Comparison of ENCODE assay signal across 1 cellular context in genomic region chr16:21301168-21301894, GRCh38.
TF ChIP-seq lines count a peak whose summit lies in the region.

No MANE protein-coding gene starts in this region.

TF ChIP-seq in HepG2, 621 proteins besides CTCF, POLR2A, EP300 and RAD21 (continued from another document and continues in another):
- TF ChIP-seq, protein P1, sequence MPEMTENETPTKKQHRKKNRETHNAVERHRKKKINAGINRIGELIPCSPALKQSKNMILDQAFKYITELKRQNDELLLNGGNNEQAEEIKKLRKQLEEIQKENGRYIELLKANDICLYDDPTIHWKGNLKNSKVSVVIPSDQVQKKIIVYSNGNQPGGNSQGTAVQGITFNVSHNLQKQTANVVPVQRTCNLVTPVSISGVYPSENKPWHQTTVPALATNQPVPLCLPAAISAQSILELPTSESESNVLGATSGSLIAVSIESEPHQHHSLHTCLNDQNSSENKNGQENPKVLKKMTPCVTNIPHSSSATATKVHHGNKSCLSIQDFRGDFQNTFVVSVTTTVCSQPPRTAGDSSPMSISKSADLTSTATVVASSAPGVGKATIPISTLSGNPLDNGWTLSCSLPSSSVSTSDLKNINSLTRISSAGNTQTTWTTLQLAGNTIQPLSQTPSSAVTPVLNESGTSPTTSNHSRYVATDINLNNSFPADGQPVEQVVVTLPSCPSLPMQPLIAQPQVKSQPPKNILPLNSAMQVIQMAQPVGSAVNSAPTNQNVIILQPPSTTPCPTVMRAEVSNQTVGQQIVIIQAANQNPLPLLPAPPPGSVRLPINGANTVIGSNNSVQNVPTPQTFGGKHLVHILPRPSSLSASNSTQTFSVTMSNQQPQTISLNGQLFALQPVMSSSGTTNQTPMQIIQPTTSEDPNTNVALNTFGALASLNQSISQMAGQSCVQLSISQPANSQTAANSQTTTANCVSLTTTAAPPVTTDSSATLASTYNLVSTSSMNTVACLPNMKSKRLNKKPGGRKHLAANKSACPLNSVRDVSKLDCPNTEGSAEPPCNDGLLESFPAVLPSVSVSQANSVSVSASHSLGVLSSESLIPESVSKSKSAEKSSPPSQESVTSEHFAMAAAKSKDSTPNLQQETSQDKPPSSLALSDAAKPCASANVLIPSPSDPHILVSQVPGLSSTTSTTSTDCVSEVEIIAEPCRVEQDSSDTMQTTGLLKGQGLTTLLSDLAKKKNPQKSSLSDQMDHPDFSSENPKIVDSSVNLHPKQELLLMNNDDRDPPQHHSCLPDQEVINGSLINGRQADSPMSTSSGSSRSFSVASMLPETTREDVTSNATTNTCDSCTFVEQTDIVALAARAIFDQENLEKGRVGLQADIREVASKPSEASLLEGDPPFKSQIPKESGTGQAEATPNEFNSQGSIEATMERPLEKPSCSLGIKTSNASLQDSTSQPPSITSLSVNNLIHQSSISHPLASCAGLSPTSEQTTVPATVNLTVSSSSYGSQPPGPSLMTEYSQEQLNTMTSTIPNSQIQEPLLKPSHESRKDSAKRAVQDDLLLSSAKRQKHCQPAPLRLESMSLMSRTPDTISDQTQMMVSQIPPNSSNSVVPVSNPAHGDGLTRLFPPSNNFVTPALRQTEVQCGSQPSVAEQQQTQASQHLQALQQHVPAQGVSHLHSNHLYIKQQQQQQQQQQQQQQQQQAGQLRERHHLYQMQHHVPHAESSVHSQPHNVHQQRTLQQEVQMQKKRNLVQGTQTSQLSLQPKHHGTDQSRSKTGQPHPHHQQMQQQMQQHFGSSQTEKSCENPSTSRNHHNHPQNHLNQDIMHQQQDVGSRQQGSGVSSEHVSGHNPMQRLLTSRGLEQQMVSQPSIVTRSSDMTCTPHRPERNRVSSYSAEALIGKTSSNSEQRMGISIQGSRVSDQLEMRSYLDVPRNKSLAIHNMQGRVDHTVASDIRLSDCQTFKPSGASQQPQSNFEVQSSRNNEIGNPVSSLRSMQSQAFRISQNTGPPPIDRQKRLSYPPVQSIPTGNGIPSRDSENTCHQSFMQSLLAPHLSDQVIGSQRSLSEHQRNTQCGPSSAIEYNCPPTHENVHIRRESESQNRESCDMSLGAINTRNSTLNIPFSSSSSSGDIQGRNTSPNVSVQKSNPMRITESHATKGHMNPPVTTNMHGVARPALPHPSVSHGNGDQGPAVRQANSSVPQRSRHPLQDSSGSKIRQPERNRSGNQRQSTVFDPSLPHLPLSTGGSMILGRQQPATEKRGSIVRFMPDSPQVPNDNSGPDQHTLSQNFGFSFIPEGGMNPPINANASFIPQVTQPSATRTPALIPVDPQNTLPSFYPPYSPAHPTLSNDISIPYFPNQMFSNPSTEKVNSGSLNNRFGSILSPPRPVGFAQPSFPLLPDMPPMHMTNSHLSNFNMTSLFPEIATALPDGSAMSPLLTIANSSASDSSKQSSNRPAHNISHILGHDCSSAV (CRISPR knock-in tag; IDR thresholded peaks at IDR 0.05; ENCODE audit: borderline replicate concordance), result 0 out of 2 replicates have a peak, but pooled peaks have one; percentile 42
- TF ChIP-seq PRPF4 (IDR thresholded peaks at IDR 0.05; ENCODE audit: low read depth, low read length, poor library complexity, severe bottlenecking) (no peak), RBAK (CRISPR knock-in tag; IDR thresholded peaks at IDR 0.05) (no peak), NFKBIZ (CRISPR knock-in tag; IDR thresholded peaks at IDR 0.05) (peak; percentile 80; the same call in 1 of the 2 replicates), CEBPG (CRISPR knock-in tag; IDR thresholded peaks at IDR 0.05) (peak; percentile 81), SOX5 (CRISPR knock-in tag; IDR thresholded peaks at IDR 0.05; ENCODE audit: borderline replicate concordance) (peak; percentile 7; the same call in 1 of the 2 replicates), TCF7 (IDR thresholded peaks at IDR 0.05; ENCODE audit: low read depth) (no peak), ZNF563 (CRISPR knock-in tag; IDR thresholded peaks at IDR 0.05) (peak; percentile 93), JUND (CRISPR knock-in tag; IDR thresholded peaks at IDR 0.05) (peak; percentile 91), HNRNPH1 (optimal IDR thresholded peaks at IDR 0.05; ENCODE audit: low read depth, low read length) (no peak), ZNF275 (CRISPR knock-in tag; IDR thresholded peaks at IDR 0.05; ENCODE audit: borderline replicate concordance) (peak; percentile 96), ZBTB10 (CRISPR knock-in tag; IDR thresholded peaks at IDR 0.05; ENCODE audit: borderline replicate concordance) (peak; percentile 77; the same call in 1 of the 2 replicates), STAG1 (CRISPR knock-in tag; IDR thresholded peaks at IDR 0.05) (peak; percentile 59), ZNF770 (CRISPR knock-in tag; IDR thresholded peaks at IDR 0.05) (peak; percentile 87), ZNF3 (CRISPR knock-in tag; IDR thresholded peaks at IDR 0.05) (no peak), ZNF652 (CRISPR knock-in tag; IDR thresholded peaks at IDR 0.05; ENCODE audit: borderline replicate concordance, low read depth) (no peak), BCLAF1 (IDR thresholded peaks at IDR 0.05) (no peak), MTERF4 (CRISPR knock-in tag; IDR thresholded peaks at IDR 0.05) (peak; percentile 99), ZNF17 (CRISPR knock-in tag; IDR thresholded peaks at IDR 0.05) (no peak), ZNF605 (CRISPR knock-in tag; IDR thresholded peaks at IDR 0.05) (no peak), ZNF207 (IDR thresholded peaks at IDR 0.05; ENCODE audit: borderline replicate concordance) (no peak), SMC3 (IDR thresholded peaks at IDR 0.05; ENCODE audit: low read length) (peak; percentile 1; the same call in 1 of the 2 replicates), GABPB1 (CRISPR knock-in tag; IDR thresholded peaks at IDR 0.05) (peak; percentile 82), ZNF629 (CRISPR knock-in tag; conservative IDR thresholded peaks at IDR 0.05) (peak; percentile 61; the same call in 1 of the 2 replicates), SMAD9 (CRISPR knock-in tag; IDR thresholded peaks at IDR 0.05) (no peak)
- TF ChIP-seq, protein P2, sequence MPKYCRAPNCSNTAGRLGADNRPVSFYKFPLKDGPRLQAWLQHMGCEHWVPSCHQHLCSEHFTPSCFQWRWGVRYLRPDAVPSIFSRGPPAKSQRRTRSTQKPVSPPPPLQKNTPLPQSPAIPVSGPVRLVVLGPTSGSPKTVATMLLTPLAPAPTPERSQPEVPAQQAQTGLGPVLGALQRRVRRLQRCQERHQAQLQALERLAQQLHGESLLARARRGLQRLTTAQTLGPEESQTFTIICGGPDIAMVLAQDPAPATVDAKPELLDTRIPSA (CRISPR knock-in tag; IDR thresholded peaks at IDR 0.05; ENCODE audit: borderline replicate concordance), result 0 out of 2 replicates have a peak, but pooled peaks have one; percentile 83
- TF ChIP-seq, protein P3, sequence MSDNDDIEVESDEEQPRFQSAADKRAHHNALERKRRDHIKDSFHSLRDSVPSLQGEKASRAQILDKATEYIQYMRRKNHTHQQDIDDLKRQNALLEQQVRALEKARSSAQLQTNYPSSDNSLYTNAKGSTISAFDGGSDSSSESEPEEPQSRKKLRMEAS (IDR thresholded peaks at IDR 0.05), result peak; percentile 94
- TF ChIP-seq, protein P4, sequence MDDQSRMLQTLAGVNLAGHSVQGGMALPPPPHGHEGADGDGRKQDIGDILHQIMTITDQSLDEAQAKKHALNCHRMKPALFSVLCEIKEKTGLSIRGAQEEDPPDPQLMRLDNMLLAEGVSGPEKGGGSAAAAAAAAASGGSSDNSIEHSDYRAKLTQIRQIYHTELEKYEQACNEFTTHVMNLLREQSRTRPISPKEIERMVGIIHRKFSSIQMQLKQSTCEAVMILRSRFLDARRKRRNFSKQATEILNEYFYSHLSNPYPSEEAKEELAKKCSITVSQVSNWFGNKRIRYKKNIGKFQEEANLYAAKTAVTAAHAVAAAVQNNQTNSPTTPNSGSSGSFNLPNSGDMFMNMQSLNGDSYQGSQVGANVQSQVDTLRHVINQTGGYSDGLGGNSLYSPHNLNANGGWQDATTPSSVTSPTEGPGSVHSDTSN (CRISPR knock-in tag; IDR thresholded peaks at IDR 0.05; ENCODE audit: borderline replicate concordance), result no peak
- TF ChIP-seq, protein P5, sequence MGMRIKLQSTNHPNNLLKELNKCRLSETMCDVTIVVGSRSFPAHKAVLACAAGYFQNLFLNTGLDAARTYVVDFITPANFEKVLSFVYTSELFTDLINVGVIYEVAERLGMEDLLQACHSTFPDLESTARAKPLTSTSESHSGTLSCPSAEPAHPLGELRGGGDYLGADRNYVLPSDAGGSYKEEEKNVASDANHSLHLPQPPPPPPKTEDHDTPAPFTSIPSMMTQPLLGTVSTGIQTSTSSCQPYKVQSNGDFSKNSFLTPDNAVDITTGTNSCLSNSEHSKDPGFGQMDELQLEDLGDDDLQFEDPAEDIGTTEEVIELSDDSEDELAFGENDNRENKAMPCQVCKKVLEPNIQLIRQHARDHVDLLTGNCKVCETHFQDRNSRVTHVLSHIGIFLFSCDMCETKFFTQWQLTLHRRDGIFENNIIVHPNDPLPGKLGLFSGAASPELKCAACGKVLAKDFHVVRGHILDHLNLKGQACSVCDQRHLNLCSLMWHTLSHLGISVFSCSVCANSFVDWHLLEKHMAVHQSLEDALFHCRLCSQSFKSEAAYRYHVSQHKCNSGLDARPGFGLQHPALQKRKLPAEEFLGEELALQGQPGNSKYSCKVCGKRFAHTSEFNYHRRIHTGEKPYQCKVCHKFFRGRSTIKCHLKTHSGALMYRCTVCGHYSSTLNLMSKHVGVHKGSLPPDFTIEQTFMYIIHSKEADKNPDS (CRISPR knock-in tag; IDR thresholded peaks at IDR 0.05), result peak; percentile 84; the same call in 1 of the 2 replicates
